22 cellular contexts compared by ENCODE assay signal in genomic region chr7:156082048-156082447, GRCh38.
DNase-seq lines count a peak whose midpoint lies in the region; ATAC-seq and TF ChIP-seq lines count a peak whose summit lies in the region.
"Had no signal": no experiment of that assay in that cellular context is flagged by ENCODE, and none has a peak within 500 bp of the region (broad histone marks: within the 10 kb centered on the region; RNA-seq: fewer than 3 reads in every experiment).

No MANE protein-coding gene starts in this region.

- no peak overlapping the region for H3K4ac ChIP-seq in trophoblast cell (ENCODE audit: low read depth, low read length)

- no peak overlapping the region for H3K4me3 Mint-ChIP-seq in natural killer cell treated with Interleukin-12 subunit alpha and Interleukin-12 subunit beta and Interleukin-15 and Interleukin-18, amount 100 ng/mL, for 72 hours
- no peak overlapping the region for H3K4me3 Mint-ChIP-seq in natural killer cell
- no peak overlapping the region for H3K4me3 Mint-ChIP-seq in stimulated activated effector memory CD8-positive, alpha-beta T cell treated with anti-CD3 and anti-CD28 coated beads, Interleukin-12 subunit alpha, Interleukin-12 subunit beta, amount 100 ng/mL, for 72 hours
- H3K4me3 Mint-ChIP-seq: CD14-positive monocyte; CD4-positive, alpha-beta T cell; CD8-positive, alpha-beta memory T cell had no signal

- H4K91ac ChIP-seq in trophoblast cell (ENCODE audit: low read depth, low read length): no peak overlapping the region

- H3K27me3 ChIP-seq in trophoblast cell (ENCODE audit: insufficient read depth, low read length) (no peaks in the 10 kb centered on the region), aorta (ENCODE audit: control insufficient read depth in 1 of 2, insufficient read depth in 2 of 2, low read length in 1 of 2) (no peaks in the 10 kb centered on the region)

- no peaks in the 10 kb centered on the region for H3K79me2 ChIP-seq in trophoblast cell (ENCODE audit: control insufficient read depth, insufficient read depth, low read length, poor library complexity)

- intact Hi-C loops in natural killer cell (cut with micrococcal nuclease): no loop called here
- intact Hi-C loops in aorta (cut with DNase I): no loop called here

- no peaks in the 10 kb centered on the region for H3K9me3 Mint-ChIP-seq in natural killer cell treated with Interleukin-12 subunit alpha and Interleukin-12 subunit beta and Interleukin-15 and Interleukin-18, amount 100 ng/mL, for 72 hours
- H3K9me3 Mint-ChIP-seq in natural killer cell: no peaks in the 10 kb centered on the region
- H3K9me3 Mint-ChIP-seq in stimulated activated effector memory CD8-positive, alpha-beta T cell treated with anti-CD3 and anti-CD28 coated beads, Interleukin-12 subunit alpha, Interleukin-12 subunit beta, amount 100 ng/mL, for 72 hours: no peaks in the 10 kb centered on the region
- H3K9me3 Mint-ChIP-seq: CD14-positive monocyte; CD4-positive, alpha-beta T cell had no signal

- H3K4me3 ChIP-seq in trophoblast cell (ENCODE audit: low read depth, low read length) (peak overlapping the region; percentile 50), aorta (ENCODE audit: low read length in 2 of 2) (no peak overlapping the region)
- H3K4me3 ChIP-seq: BLaER1 treated with 17β-estradiol and CSF1 and Interleukin-3, amounts not matched to agents 10 nM and 100 nM; GM12878; GM23248 had no signal

- H3K4me1 ChIP-seq in trophoblast cell (ENCODE audit: control insufficient read depth in 1 of 2, insufficient read depth in 2 of 2, low read length in 2 of 2) (no peaks in the 10 kb centered on the region), aorta (ENCODE audit: control insufficient read depth in 1 of 2, insufficient read depth in 2 of 2, low read length in 2 of 2) (no peaks in the 10 kb centered on the region)
- H3K4me1 ChIP-seq: BE2C had no signal

- peaks cover 0 to 3% of the 10 kb centered on the region in 2 donors for H3K27me3 Mint-ChIP-seq in natural killer cell treated with Interleukin-12 subunit alpha and Interleukin-12 subunit beta and Interleukin-15 and Interleukin-18, amount 100 ng/mL, for 72 hours
- H3K27me3 Mint-ChIP-seq in natural killer cell (ENCODE audit: low read depth in 2 of 2): no peaks in the 10 kb centered on the region
- H3K27me3 Mint-ChIP-seq: CD4-positive, alpha-beta T cell had no signal

- H2BK5ac ChIP-seq in trophoblast cell (ENCODE audit: low read depth, low read length, poor library complexity): no peak overlapping the region

- no peak for DNase-seq in natural killer cell treated with Interleukin-12 subunit alpha and Interleukin-12 subunit beta and Interleukin-15 and Interleukin-18, amount 100 ng/mL, for 72 hours (ENCODE audit: low spot score)
- no peak for DNase-seq in natural killer cell
- no peak for DNase-seq in trophoblast cell
- DNase-seq in stimulated activated effector memory CD8-positive, alpha-beta T cell treated with anti-CD3 and anti-CD28 coated beads, Interleukin-12 subunit alpha, Interleukin-12 subunit beta, amount 100 ng/mL, for 72 hours (ENCODE audit: low spot score in 2 of 2): no peak
- no peak for DNase-seq in aorta
- DNase-seq in activated T-cell treated with anti-CD3 and anti-CD28 coated beads, Interleukin-2, amount 50 U/mL, for 1 hour: no peak
- DNase-seq in NCI-H1092 (lab: John Stamatoyannopoulos, UW): no peak
- DNase-seq: AML-193; BE2C; CD4-positive, alpha-beta T cell; CD8-positive, alpha-beta memory T cell; DMS 273 treated with DMSO at 0.1 percent for 48 hours; EL; GDM1; GM23248; H7; HCEC 1CT had no signal

- no peak overlapping the region for H3K4me2 ChIP-seq in trophoblast cell (ENCODE audit: low read length)
- H3K4me2 ChIP-seq: BLaER1 treated with 17β-estradiol and CSF1 and Interleukin-3, amounts not matched to agents 10 nM and 100 nM had no signal

- H2BK120ac ChIP-seq in trophoblast cell (ENCODE audit: insufficient read depth, low read length, poor library complexity): no peak overlapping the region

- no peak overlapping the region for H2BK12ac ChIP-seq in trophoblast cell (ENCODE audit: low read length)

- H3K9ac ChIP-seq in trophoblast cell (ENCODE audit: low read length): no peak overlapping the region
- H3K9ac ChIP-seq: BLaER1 treated with 17β-estradiol and CSF1 and Interleukin-3, amounts not matched to agents 10 nM and 100 nM; GM23248 had no signal

- WGBS in trophoblast cell (ENCODE audit: extremely low coverage, insufficient coverage, insufficient read length): no CpG with 5 or more reads among the region's 7 CpGs
- 75 to 76% methylated on average over 7 of the region's 7 CpGs for WGBS in aorta, 2 donors

- H2AK5ac ChIP-seq in trophoblast cell (ENCODE audit: low read length): no peak overlapping the region

- H3K36me3 Mint-ChIP-seq in natural killer cell treated with Interleukin-12 subunit alpha and Interleukin-12 subunit beta and Interleukin-15 and Interleukin-18, amount 100 ng/mL, for 72 hours: no peaks in the 10 kb centered on the region
- no peaks in the 10 kb centered on the region for H3K36me3 Mint-ChIP-seq in natural killer cell
- H3K36me3 Mint-ChIP-seq in stimulated activated effector memory CD8-positive, alpha-beta T cell treated with anti-CD3 and anti-CD28 coated beads, Interleukin-12 subunit alpha, Interleukin-12 subunit beta, amount 100 ng/mL, for 72 hours: no peaks in the 10 kb centered on the region
- H3K36me3 Mint-ChIP-seq: CD14-positive monocyte; CD8-positive, alpha-beta memory T cell had no signal

- no peak overlapping the region for H3K27ac Mint-ChIP-seq in natural killer cell treated with Interleukin-12 subunit alpha and Interleukin-12 subunit beta and Interleukin-15 and Interleukin-18, amount 100 ng/mL, for 72 hours
- no peak overlapping the region for H3K27ac Mint-ChIP-seq in natural killer cell
- H3K27ac Mint-ChIP-seq in stimulated activated effector memory CD8-positive, alpha-beta T cell treated with anti-CD3 and anti-CD28 coated beads, Interleukin-12 subunit alpha, Interleukin-12 subunit beta, amount 100 ng/mL, for 72 hours: no peak overlapping the region
- H3K27ac Mint-ChIP-seq: CD14-positive monocyte; CD4-positive, alpha-beta T cell; CD8-positive, alpha-beta memory T cell had no signal

- no peak overlapping the region for H2AFZ ChIP-seq in trophoblast cell (ENCODE audit: insufficient read depth, low read length, poor library complexity)
- H2AFZ ChIP-seq: GM23248 had no signal

- ATAC-seq in natural killer cell treated with Interleukin-12 subunit alpha and Interleukin-12 subunit beta and Interleukin-15 and Interleukin-18, amount 100 ng/mL, for 72 hours: peak; percentile 31 to 43
- ATAC-seq in natural killer cell (no peak), aorta (ENCODE audit: low FRiP score) (peak; percentile 45), HG02763 (IDR thresholded peaks at IDR 0.05; ENCODE audit: unreplicated experiment) (no peak)
- peak; percentile 35 for ATAC-seq in stimulated activated effector memory CD8-positive, alpha-beta T cell treated with anti-CD3 and anti-CD28 coated beads, Interleukin-12 subunit alpha, Interleukin-12 subunit beta, amount 100 ng/mL, for 72 hours
- ATAC-seq: GM12878 had no signal

- H3K36me3 ChIP-seq in trophoblast cell (ENCODE audit: control insufficient read depth in 1 of 2, insufficient read depth in 2 of 2, low read length in 2 of 2) (no peaks in the 10 kb centered on the region), aorta (ENCODE audit: control insufficient read depth in 1 of 2, insufficient read depth in 2 of 2, low read length in 1 of 2) (no peaks in the 10 kb centered on the region)
- H3K36me3 ChIP-seq: BE2C; BLaER1 treated with 17β-estradiol and CSF1 and Interleukin-3, amounts not matched to agents 10 nM and 100 nM had no signal

- no peak overlapping the region for H3K14ac ChIP-seq in trophoblast cell (ENCODE audit: low read length)

- H3K9me3 ChIP-seq in trophoblast cell (ENCODE audit: insufficient read depth, low read depth, low read length): peaks cover 4% of the 10 kb centered on the region
- no peaks in the 10 kb centered on the region for H3K9me3 ChIP-seq in aorta (ENCODE audit: control insufficient read depth, low read length)
- H3K9me3 ChIP-seq: BE2C; BLaER1 treated with 17β-estradiol and CSF1 and Interleukin-3, amounts not matched to agents 10 nM and 100 nM had no signal

- TF ChIP-seq CTCF in natural killer cell (IDR thresholded peaks at IDR 0.05): no peak

- H4K8ac ChIP-seq in trophoblast cell (ENCODE audit: low read depth, low read length): no peak overlapping the region

- H3K79me1 ChIP-seq in trophoblast cell (ENCODE audit: low read length): no peaks in the 10 kb centered on the region

- H3K23ac ChIP-seq in trophoblast cell (ENCODE audit: low read length): no peak overlapping the region

- no peak overlapping the region for H3K27ac ChIP-seq in trophoblast cell (ENCODE audit: low read depth, low read length)
- H3K27ac ChIP-seq in aorta (ENCODE audit: low read depth in 1 of 2, low read length in 2 of 2): no peak overlapping the region
- H3K27ac ChIP-seq: 22Rv1; BLaER1 treated with 17β-estradiol and CSF1 and Interleukin-3, amounts not matched to agents 10 nM and 100 nM; GM23248 had no signal

- no peaks in the 10 kb centered on the region for H3K4me1 Mint-ChIP-seq in natural killer cell treated with Interleukin-12 subunit alpha and Interleukin-12 subunit beta and Interleukin-15 and Interleukin-18, amount 100 ng/mL, for 72 hours (ENCODE audit: low read depth in 2 of 2)
- no peaks in the 10 kb centered on the region for H3K4me1 Mint-ChIP-seq in natural killer cell
- no peaks in the 10 kb centered on the region for H3K4me1 Mint-ChIP-seq in stimulated activated effector memory CD8-positive, alpha-beta T cell treated with anti-CD3 and anti-CD28 coated beads, Interleukin-12 subunit alpha, Interleukin-12 subunit beta, amount 100 ng/mL, for 72 hours
- H3K4me1 Mint-ChIP-seq: CD14-positive monocyte; CD8-positive, alpha-beta memory T cell had no signal

- H4K12ac ChIP-seq in trophoblast cell (ENCODE audit: low read depth, low read length): no peak overlapping the region

- H3K18ac ChIP-seq in trophoblast cell (ENCODE audit: low read length): no peak overlapping the region

Comparison
In these comparisons a context has a peak if more than half of its experiments do, and no peak if none do; other contexts are left out.
1. ATAC-seq: peak in natural killer cell treated with Interleukin-12 subunit alpha and Interleukin-12 subunit beta and Interleukin-15 and Interleukin-18, amount 100 ng/mL, for 72 hours (2 of 2), stimulated activated effector memory CD8-positive, alpha-beta T cell treated with anti-CD3 and anti-CD28 coated beads, Interleukin-12 subunit alpha, Interleukin-12 subunit beta, amount 100 ng/mL, for 72 hours (single experiment) and aorta (single experiment); none in natural killer cell (0 of 3) and HG02763 (single experiment).